ENCODE assay signal across 10 cellular contexts in the genomic region with DNA sequence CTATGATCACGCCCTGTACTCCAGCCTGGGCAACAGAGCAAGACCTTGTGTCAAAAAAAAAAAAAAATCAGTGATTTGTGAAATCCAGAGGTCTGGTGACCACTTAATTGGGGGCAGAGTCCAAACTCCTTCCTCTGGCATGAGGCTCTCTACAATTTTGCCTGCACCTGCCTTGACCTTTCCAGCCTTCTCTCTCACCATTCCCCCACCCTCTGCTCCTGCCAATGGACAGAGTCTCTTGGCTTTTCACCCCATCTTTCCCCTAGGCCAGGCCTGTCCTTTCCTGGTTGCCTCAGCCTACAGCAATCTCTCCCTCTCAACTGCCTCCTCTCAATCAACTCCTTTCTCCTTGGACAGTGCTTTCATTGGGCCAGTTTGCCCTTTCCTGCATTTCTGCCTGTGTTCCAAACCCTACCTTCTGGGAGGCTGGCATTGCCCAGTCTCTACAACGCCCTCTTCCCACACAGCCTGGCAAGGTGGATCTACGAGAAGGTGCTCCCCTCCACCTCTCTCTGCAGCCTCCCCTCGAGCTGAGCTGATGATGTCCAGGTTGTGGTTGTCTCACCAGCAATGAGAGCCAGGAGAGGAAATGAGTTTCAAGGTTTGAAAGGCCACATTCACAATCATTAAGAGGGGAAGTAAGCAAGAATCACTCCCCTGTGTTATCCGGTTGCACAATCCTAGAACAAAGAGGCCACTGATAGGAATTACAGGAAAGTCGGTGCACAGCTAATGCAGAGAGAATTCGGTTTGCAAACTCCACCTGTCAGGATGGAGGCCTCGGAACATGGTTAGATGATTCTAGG. TPM values are rescaled to one million over a fixed set of nuclear protein-coding genes. Genes with fewer than 3 reads are reported as not detected.
A peak's percentile ranks its signal among the peaks of the same experiment; 100 is the strongest.
DNase-seq lines count a peak whose midpoint lies in the region; ATAC-seq, FAIRE-seq and TF ChIP-seq lines count a peak whose summit lies in the region.
"Had no signal": no experiment of that assay in that cellular context is flagged by ENCODE, and none has a peak within 500 bp of the region (broad histone marks: within the 10 kb centered on the region; RNA-seq: fewer than 3 reads in every experiment).

No MANE protein-coding gene starts in this region.

- no peak for TF ChIP-seq CTCF in AG04450 (IDR thresholded peaks at IDR 0.05; ENCODE audit: low read depth, low read length)
- TF ChIP-seq CTCF in cardiac fibroblast (IDR thresholded peaks at IDR 0.05; ENCODE audit: low read depth, low read length): no peak
- TF ChIP-seq CTCF in HepG2 (CRISPR knock-in tag; IDR thresholded peaks at IDR 0.05): peak; percentile 37

- FAIRE-seq in HepG2 (lab: Jason Lieb, UNC): peak; percentile 95

- TSS peak; percentile 92 for BruUV-seq in HepG2 (replicated peaks; lab: Mats Ljungman, UMichigan)

- TF ChIP-seq RAD21 in HepG2 (CRISPR knock-in tag; IDR thresholded peaks at IDR 0.05): peak; percentile 40; the same call in 1 of the 2 replicates

- CTCF ChIA-PET in AG04450 (lab: Charles Lee): no interaction called here
- CTCF ChIA-PET in HepG2 (lab: Yijun Ruan, JAX; ENCODE audit: low intra/inter-chr PET ratio, low total read pairs): no interaction called here

- H3K27me3 ChIP-seq in AG04450 (ENCODE audit: control insufficient read depth, insufficient read depth, low read length): no peaks in the 10 kb centered on the region
- no peaks in the 10 kb centered on the region for H3K27me3 ChIP-seq in HepG2 (ENCODE audit: control insufficient read depth in 1 of 2, insufficient read depth in 2 of 2, low read length in 2 of 2)
- H3K27me3 ChIP-seq: esophagus muscularis mucosa had no signal

- H3K9ac ChIP-seq in HepG2 (ENCODE audit: insufficient read depth, low read depth, low read length): peak overlapping the region; percentile 87

- ATAC-seq in HepG2: peak; percentile 90
- ATAC-seq in GM18517 (IDR thresholded peaks at IDR 0.05; ENCODE audit: unreplicated experiment): no peak
- no peak for ATAC-seq in HG03135 (IDR thresholded peaks at IDR 0.05; ENCODE audit: unreplicated experiment)

- WGBS in HepG2 (ENCODE audit: low lambda C conversion rate): 5% methylated on average over 8 of the region's 8 CpGs

- H3K4me2 ChIP-seq in HepG2 (ENCODE audit: low read depth, low read length): peak overlapping the region; percentile 98

- peak; percentile 64 to 85 for TF ChIP-seq POLR2A in HepG2 (IDR thresholded peaks at IDR 0.05; ENCODE audit: insufficient read depth in 1 of 2, low read depth in 2 of 2, low read length in 2 of 2)

- peak; percentile 87 to 99 for TF ChIP-seq EP300 in HepG2 (IDR thresholded peaks at IDR 0.05; ENCODE audit: low read depth in 2 of 2, low read length in 2 of 2)
- TF ChIP-seq EP300 in HepG2 (CRISPR knock-in tag; IDR thresholded peaks at IDR 0.05; ENCODE audit: borderline replicate concordance): peak; percentile 98

- no peak overlapping the region for H3K4me3 ChIP-seq in AG04450 (ENCODE audit: low read depth, low read length)
- no peak overlapping the region for H3K4me3 ChIP-seq in cardiac fibroblast (replicated peaks in 1 of 2; ENCODE audit: low read depth in 2 of 2, low read length in 2 of 2)
- peak overlapping the region in 2 of 3 experiments; percentile 36 to 68; a peak in 4 of 6 replicates for H3K4me3 ChIP-seq in HepG2 (replicated peaks in 1 of 3; ENCODE audit: insufficient read depth in 1 of 3, low read depth in 2 of 3, low read length in 3 of 3)
- H3K4me3 ChIP-seq: esophagus muscularis mucosa had no signal

- in situ Hi-C loops in HepG2 (cut with HindIII; ENCODE audit: extremely low pct_ligation_motif_present, low pct_unique_long_range_greater_than_20kb): loop anchor here (5.0 kb wide), 1 partner anchor 37 kb away; no protein-coding TSS in a partner anchor

- POLR2A ChIA-PET in AG04450 (lab: Yijun Ruan, JAX): no interaction called here
- POLR2A ChIA-PET in HepG2 (lab: Yijun Ruan, JAX): interaction anchor here (0.7 to 4.2 kb wide), 23 partner anchors 9 to 472 kb away, joined by 3 to 39 read pairs (median 5); a partner anchor contains a TSS

- no peaks in the 10 kb centered on the region; the same call in 1 of the 2 replicates for H3K9me3 ChIP-seq in AG04450 (ENCODE audit: control insufficient read depth, insufficient read depth, low read length)
- no peaks in the 10 kb centered on the region for H3K9me3 ChIP-seq in HepG2 (ENCODE audit: low read length)
- H3K9me3 ChIP-seq: esophagus muscularis mucosa had no signal

- peaks cover 84% of the 10 kb centered on the region for H3K4me1 ChIP-seq in HepG2 (ENCODE audit: insufficient read depth, low read length)

- H2AFZ ChIP-seq in HepG2 (ENCODE audit: low read length): no peak overlapping the region

- DNase-seq in AG04450 (ENCODE audit: low read depth, low spot score) (no peak), NCI-H460 (ENCODE audit: extremely low read depth, low read depth) (peak; percentile 88), cardiac fibroblast (ENCODE audit: low read depth in 2 of 2) (peak; percentile 68 to 89), HepG2 (ENCODE audit: low spot score) (peak; percentile 100), cerebellum (ENCODE audit: low spot score) (no peak)
- DNase-seq in activated naive CD4-positive, alpha-beta T cell (lab: John Stamatoyannopoulos, UW): no peak
- DNase-seq: stimulated activated CD4-positive, alpha-beta T cell treated with anti-CD3 and anti-CD28 coated beads, Interleukin-1b, Interleukin-23, amount 100 ng/mL, for 48 hours had no signal

- no peaks in the 10 kb centered on the region for H3K36me3 ChIP-seq in HepG2 (replicated peaks in 1 of 2; ENCODE audit: control insufficient read depth in 1 of 2, insufficient read depth in 2 of 2, low read length in 2 of 2)
- H3K36me3 ChIP-seq: esophagus muscularis mucosa had no signal

- no peaks in the 10 kb centered on the region for H4K20me1 ChIP-seq in HepG2 (ENCODE audit: insufficient read depth, low read length)

- intact Hi-C loops in HepG2 (cut with micrococcal nuclease; ENCODE audit: unreplicated experiment): loop anchor here (1.0 to 2.0 kb wide), 4 partner anchors 16 to 102 kb away; no protein-coding TSS in a partner anchor

- peak overlapping the region; percentile 39 for H3K27ac ChIP-seq in AG04450 (ENCODE audit: low read depth, low read length)
- peak overlapping the region; percentile 100 for H3K27ac ChIP-seq in HepG2 (ENCODE audit: extremely low read length, insufficient read depth, low read length)

- no peaks in the 10 kb centered on the region for H3K79me2 ChIP-seq in HepG2 (ENCODE audit: insufficient read depth, low read length)

TF ChIP-seq in HepG2, 621 proteins besides CTCF, POLR2A, EP300 and RAD21 (continues in another document):
- TF ChIP-seq, protein P1, sequence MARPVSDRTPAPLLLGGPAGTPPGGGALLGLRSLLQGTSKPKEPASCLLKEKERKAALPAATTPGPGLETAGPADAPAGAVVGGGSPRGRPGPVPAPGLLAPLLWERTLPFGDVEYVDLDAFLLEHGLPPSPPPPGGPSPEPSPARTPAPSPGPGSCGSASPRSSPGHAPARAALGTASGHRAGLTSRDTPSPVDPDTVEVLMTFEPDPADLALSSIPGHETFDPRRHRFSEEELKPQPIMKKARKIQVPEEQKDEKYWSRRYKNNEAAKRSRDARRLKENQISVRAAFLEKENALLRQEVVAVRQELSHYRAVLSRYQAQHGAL (CRISPR knock-in tag; IDR thresholded peaks at IDR 0.05; ENCODE audit: not compliant biosample characterization): no peak
- no peak; the same call in 1 of the 2 replicates for TF ChIP-seq ARNT2 (CRISPR knock-in tag; IDR thresholded peaks at IDR 0.05; ENCODE audit: low read depth)
- TF ChIP-seq FOXA3 (CRISPR knock-in tag; IDR thresholded peaks at IDR 0.05): peak; percentile 95

RNA-seq across cellular contexts. Expression of a gene that starts 39.5 kb away (rescaled TPM):
- 13.5 and 19.3 TPM in 2 replicates for polyA plus RNA-seq in AG04450 (2011; rRNA removed)
- polyA minus RNA-seq in AG04450 (2011; rRNA and poly(A)+ RNA removed): 21.5 TPM in 2 replicates
- 30.6 and 42.3 TPM in 2 replicates for total RNA-seq in NCI-H460 (2014; rRNA removed; shearing (Covaris generic))
- polyA plus RNA-seq in NCI-H460 (2014; cell fraction: nucleus; rRNA removed): 44.5 and 47.6 TPM in 2 replicates
- total RNA-seq in HepG2 (2016; rRNA removed; fragmentation: Illumina TruSeq; extraction: Trizol): 14.8 and 16.8 TPM in 2 replicates
- total RNA-seq in HepG2 (2016; cell fraction: cytosol; rRNA removed; fragmentation: Illumina TruSeq; extraction: Trizol; ENCODE audit: low read depth): 22.8 and 25.5 TPM in 2 replicates
- 15.0 and 18.3 TPM in 2 replicates for total RNA-seq in HepG2 (2016; cell fraction: insoluble cytoplasmic fraction; rRNA removed; fragmentation: Illumina TruSeq; extraction: Trizol)
- total RNA-seq in HepG2 (2016; cell fraction: membrane; rRNA removed; fragmentation: Illumina TruSeq; extraction: Trizol): 27.5 and 27.7 TPM in 2 replicates
- 28.5 and 41.7 TPM in 2 replicates for total RNA-seq in HepG2 (2016; cell fraction: nucleus; rRNA removed; fragmentation: Illumina TruSeq; extraction: Trizol)
- polyA plus RNA-seq in HepG2 (2011; rRNA removed): 37.5 and 48.9 TPM in 2 replicates
- polyA plus RNA-seq in HepG2 (2011; cell fraction: cytosol; rRNA removed): 22.7 and 29.0 TPM in 2 replicates
- 178 and 216 TPM in 2 replicates for polyA plus RNA-seq in HepG2 (2011; cell fraction: nucleus; rRNA removed)
- polyA plus RNA-seq in HepG2 (2012): 24.2 and 33.9 TPM in 2 replicates
- polyA plus RNA-seq in HepG2 (2016; cell fraction: cytosol; fragmentation: Illumina TruSeq; extraction: Trizol; ENCODE audit: low read depth): 23.0 and 27.5 TPM in 2 replicates
- 31.5 and 44.8 TPM in 2 replicates for polyA plus RNA-seq in HepG2 (2016; cell fraction: insoluble cytoplasmic fraction; fragmentation: Illumina TruSeq; extraction: Trizol; ENCODE audit: low read depth)
- 52.0 and 66.4 TPM in 2 replicates for polyA plus RNA-seq in HepG2 (2016; cell fraction: membrane; fragmentation: Illumina TruSeq; extraction: Trizol; ENCODE audit: low read depth)
- polyA plus RNA-seq in HepG2 (2016; cell fraction: nucleus; fragmentation: Illumina TruSeq; extraction: Trizol; ENCODE audit: insufficient read depth, low read depth): 112 and 136 TPM in 2 replicates
- 6.3 and 50.0 TPM in 2 replicates for polyA minus RNA-seq in HepG2 (2011; rRNA and poly(A)+ RNA removed; ENCODE audit: low replicate concordance)
- 39.0 and 60.4 TPM in 2 replicates for polyA minus RNA-seq in HepG2 (2011; cell fraction: cytosol; rRNA and poly(A)+ RNA removed)
- 83.3 and 89.8 TPM in 2 replicates for polyA minus RNA-seq in HepG2 (2011; cell fraction: nucleus; rRNA and poly(A)+ RNA removed)
- 1.3 TPM for total RNA-seq in cerebellum

Comparison
In these comparisons a context has a peak if more than half of its experiments do, and no peak if none do; other contexts are left out.
1. DNase-seq: peak in NCI-H460 (single experiment), cardiac fibroblast (2 of 2) and HepG2 (single experiment); none in AG04450 (single experiment), cerebellum (single experiment) and activated naive CD4-positive, alpha-beta T cell (0 of 4).
2. H3K4me3 ChIP-seq: peak in HepG2 (2 of 3); none in AG04450 (single experiment) and cardiac fibroblast (0 of 2).